ENCODE assay signal across 8 cellular contexts in the genomic region with DNA sequence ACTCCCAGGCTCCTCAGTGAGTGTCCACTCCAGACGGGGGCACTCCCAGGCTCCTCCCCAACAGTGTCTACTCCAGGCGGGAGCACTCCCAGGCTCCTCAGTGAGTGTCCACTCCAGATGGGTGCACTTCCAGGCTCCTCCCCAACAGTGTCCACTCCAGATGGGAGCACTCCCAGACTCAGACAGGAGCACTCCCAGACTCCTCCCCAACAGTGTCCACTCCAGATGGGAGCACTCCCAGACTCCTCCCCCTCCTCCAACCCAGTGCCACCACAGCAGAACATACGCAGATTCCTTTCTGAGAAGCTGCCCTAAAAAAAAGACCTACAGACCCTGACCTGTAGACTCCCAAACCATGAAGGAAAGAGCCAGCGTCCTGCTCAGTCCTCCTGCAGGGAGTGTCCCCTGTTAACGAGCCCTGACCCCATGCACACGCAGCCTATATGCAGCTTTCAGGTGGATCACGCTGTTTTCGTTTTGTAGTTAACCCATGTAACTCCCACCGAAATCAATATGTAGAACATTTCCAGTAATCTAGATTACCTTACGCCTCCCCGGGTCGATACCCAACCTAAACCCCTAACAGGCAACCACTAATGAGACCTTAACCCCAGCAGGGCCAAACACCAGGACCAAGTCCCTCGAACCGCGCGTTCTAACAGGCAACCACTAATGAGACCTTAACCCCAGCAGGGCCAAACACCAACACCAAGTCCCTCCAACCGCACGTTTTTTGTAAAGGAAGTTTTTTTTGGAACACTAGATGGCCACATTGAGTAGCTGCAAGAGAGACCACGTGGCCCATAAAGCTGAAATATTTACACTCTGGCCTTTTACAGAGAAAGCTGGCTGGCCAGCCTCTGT. TPM values are rescaled to one million over a fixed set of nuclear protein-coding genes. Genes with fewer than 3 reads are reported as not detected.
DNase-seq lines count a peak whose midpoint lies in the region; ATAC-seq, FAIRE-seq and TF ChIP-seq lines count a peak whose summit lies in the region.

No MANE protein-coding gene starts in this region.

- H2AFZ ChIP-seq in astrocyte (ENCODE audit: low read depth, low read length) = no peak overlapping the region

- peak overlapping the region; percentile 56 for H3K27ac Mint-ChIP-seq in astrocyte (ENCODE audit: unreplicated experiment)

- H3K4me1 Mint-ChIP-seq in astrocyte (ENCODE audit: low read depth, unreplicated experiment) = no peaks in the 10 kb centered on the region

- H3K36me3 Mint-ChIP-seq in astrocyte (ENCODE audit: low read depth, unreplicated experiment) = peaks cover 15% of the 10 kb centered on the region

- H3K4me1 ChIP-seq in astrocyte (ENCODE audit: insufficient read depth, low read length) = no peaks in the 10 kb centered on the region

- H3K27me3 Mint-ChIP-seq in astrocyte (ENCODE audit: low read depth, unreplicated experiment) = no peaks in the 10 kb centered on the region

- no peak for FAIRE-seq in astrocyte (lab: Jason Lieb, UNC)

- H3K36me3 ChIP-seq in astrocyte (ENCODE audit: insufficient read depth, low read length) = no peaks in the 10 kb centered on the region

- H3K4me3 Mint-ChIP-seq in astrocyte (ENCODE audit: unreplicated experiment) = no peak overlapping the region

- no peak overlapping the region for H3K4me3 ChIP-seq in astrocyte (ENCODE audit: insufficient read depth, low read depth, low read length)

- H3K4me2 ChIP-seq in astrocyte (ENCODE audit: low read length) = no peak overlapping the region

- H3K27me3 ChIP-seq in astrocyte (ENCODE audit: insufficient read depth, low read length) = no peaks in the 10 kb centered on the region

- peaks cover 5% of the 10 kb centered on the region for H3K9me3 Mint-ChIP-seq in astrocyte (ENCODE audit: unreplicated experiment)

- H3K9ac ChIP-seq in astrocyte (ENCODE audit: low read length) = no peak overlapping the region

- H3K27ac ChIP-seq in astrocyte (ENCODE audit: low read depth, low read length) = no peak overlapping the region

- no peaks in the 10 kb centered on the region for H3K9me3 ChIP-seq in astrocyte (ENCODE audit: insufficient read depth, low read depth, low read length)

- DNase-seq in DMS79 (lab: John Stamatoyannopoulos, UW) (peak; percentile 66), HT-29 (ENCODE audit: low spot score) (peak; percentile 73), NOMO-1 treated with DMSO at 0.1 percent for 48 hours (lab: John Stamatoyannopoulos, UW; ENCODE audit: unreplicated experiment) (peak; percentile 91), astrocyte (ENCODE audit: low read depth) (peak; percentile 41), iPS DF 19.7 (ENCODE audit: low read depth, low spot score) (peak; percentile 40)
- peak; percentile 25 for DNase-seq in stimulated activated naive CD8-positive, alpha-beta T cell treated with anti-CD3 and anti-CD28 coated beads, Interleukin-15, Interleukin-2, amounts not matched to agents 100 U/mL and 50 U/mL, for 24 hours
- DNase-seq in stimulated activated CD4-positive, alpha-beta T cell treated with anti-CD3 and anti-CD28 coated beads, Interleukin-12 subunit alpha, Interleukin-12 subunit beta, amount 100 ng/mL, for 4 hours = no peak

- peaks cover 3% of the 10 kb centered on the region for H4K20me1 ChIP-seq in astrocyte (ENCODE audit: insufficient read depth, low read length)

- H3K79me2 ChIP-seq in astrocyte (ENCODE audit: insufficient read depth, low read length) = no peaks in the 10 kb centered on the region

- peak; percentile 63 for ATAC-seq in stimulated activated naive CD8-positive, alpha-beta T cell treated with anti-CD3 and anti-CD28 coated beads, Interleukin-15, Interleukin-2, amounts not matched to agents 100 U/mL and 50 U/mL, for 24 hours
- no peak for ATAC-seq in HG03439 (IDR thresholded peaks at IDR 0.05; ENCODE audit: unreplicated experiment)

- TF ChIP-seq CTCF in astrocyte (IDR thresholded peaks at IDR 0.05; ENCODE audit: insufficient read depth, low read depth, low read length) = peak; percentile 55

RNA-seq across cellular contexts. Expression of a gene that starts 15.7 kb away (rescaled TPM):
- 0.60 and 0.94 TPM in 2 replicates for total RNA-seq in HT-29 (2014; rRNA removed; shearing (Covaris generic))
- total RNA-seq in astrocyte = 2.6 and 2.9 TPM in 2 replicates

RNA-seq across cellular contexts. Expression of a gene that starts 17.2 kb away (rescaled TPM):
- total RNA-seq in HT-29 (2014; rRNA removed; shearing (Covaris generic)) = 175 TPM in 2 replicates
- 58.6 and 62.9 TPM in 2 replicates for total RNA-seq in astrocyte

RNA-seq across cellular contexts. Expression of a gene that starts 44.2 kb away (rescaled TPM):
- total RNA-seq in HT-29 (2014; rRNA removed; shearing (Covaris generic)) = 52.5 and 54.5 TPM in 2 replicates
- total RNA-seq in astrocyte = 34.4 and 35.4 TPM in 2 replicates

RNA-seq across cellular contexts. Expression of a gene that starts 55.8 kb away (rescaled TPM):
- 75.9 and 78.4 TPM in 2 replicates for total RNA-seq in HT-29 (2014; rRNA removed; shearing (Covaris generic))
- total RNA-seq in astrocyte = 31.1 and 34.0 TPM in 2 replicates
